Comparison of ENCODE assay signal across 14 cellular contexts in the genomic region with DNA sequence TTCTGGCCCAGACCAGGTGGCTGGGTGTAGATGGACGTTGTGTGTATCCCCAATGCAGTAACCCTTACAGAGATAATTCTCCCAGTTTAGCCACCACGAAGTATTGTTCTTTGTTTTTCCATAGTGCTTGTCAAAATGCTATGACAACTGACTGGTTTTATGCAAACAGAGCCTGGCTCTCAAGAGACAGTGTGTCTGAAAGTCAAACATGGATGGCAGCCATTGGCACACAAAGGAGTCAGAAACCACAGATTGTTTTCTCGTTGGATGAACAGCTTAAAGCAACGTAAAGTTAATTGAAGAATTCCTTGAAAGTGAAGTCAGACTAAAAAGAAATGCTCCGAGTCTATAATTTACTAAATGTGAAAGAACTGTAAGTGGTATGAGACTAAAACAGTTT.
DNase-seq lines count a peak whose midpoint lies in the region; ATAC-seq and TF ChIP-seq lines count a peak whose summit lies in the region.
"Had no signal": no experiment of that assay in that cellular context is flagged by ENCODE, and none has a peak within 500 bp of the region (broad histone marks: within the 10 kb centered on the region; RNA-seq: fewer than 3 reads in every experiment).

No MANE protein-coding gene starts in this region.

- peaks cover 4 to 5% (median 5%) of the 10 kb centered on the region in 3 donors for H3K36me3 Mint-ChIP-seq in CD8-positive, alpha-beta memory T cell

- peak overlapping the region; percentile 18 for H3K4me2 ChIP-seq in PC-3 (ENCODE audit: low read length)

- no peak for TF ChIP-seq POLR2A in gastroesophageal sphincter (IDR thresholded peaks at IDR 0.05)

- no peak for TF ChIP-seq EP300 in gastroesophageal sphincter (IDR thresholded peaks at IDR 0.05)

- WGBS in gastroesophageal sphincter (ENCODE audit: low coverage in 1 of 2), 2 donors, result 20 to 23% methylated on average over 4 to 5 of the region's 5 CpGs

- no peaks in the 10 kb centered on the region for H3K79me2 ChIP-seq in PC-3 (ENCODE audit: low read length)

- H3F3A ChIP-seq in PC-3 (ENCODE audit: low read length, unreplicated experiment), result peaks cover 3% of the 10 kb centered on the region

- no peak overlapping the region for H2AFZ ChIP-seq in PC-3 (ENCODE audit: low read length)

- H3K9me3 ChIP-seq in PC-3 (ENCODE audit: low read length) (no peaks in the 10 kb centered on the region), gastroesophageal sphincter (no peaks in the 10 kb centered on the region), mucosa of descending colon (no peaks in the 10 kb centered on the region)
- no peaks in the 10 kb centered on the region for H3K9me3 ChIP-seq in CD8-positive, alpha-beta memory T cell (ENCODE audit: low read length)
- H3K9me3 ChIP-seq: ovary had no signal

- H3K27me3 Mint-ChIP-seq in CD8-positive, alpha-beta memory T cell, result no peaks in the 10 kb centered on the region
- H3K27me3 Mint-ChIP-seq: stimulated activated naive CD8-positive, alpha-beta T cell treated with anti-CD3 and anti-CD28 coated beads, Interleukin-15, Interleukin-2, amounts not matched to agents 100 ng/mL and 50 ng/mL, for 24 hours had no signal

- no TSS peak for BruUV-seq in PC-3 (replicated peaks; lab: Mats Ljungman, UMichigan)

- no peak overlapping the region for H3K4me3 Mint-ChIP-seq in CD8-positive, alpha-beta memory T cell
- H3K4me3 Mint-ChIP-seq: endodermal cell; stimulated activated naive CD8-positive, alpha-beta T cell treated with anti-CD3 and anti-CD28 coated beads, Interleukin-15, Interleukin-2, amounts not matched to agents 100 ng/mL and 50 ng/mL, for 24 hours had no signal

- TF ChIP-seq CTCF in PC-3 (conservative IDR thresholded peaks at IDR 0.05; ENCODE audit: low read depth, low read length) (no peak), gastroesophageal sphincter (IDR thresholded peaks at IDR 0.05) (no peak), mucosa of descending colon (IDR thresholded peaks at IDR 0.05) (no peak)

- CTCF ChIA-PET in PC-3 (lab: Charles Lee), result interaction anchor here (0.6 kb wide), 1 partner anchor 191 kb away, joined by 5 read pairs; no protein-coding TSS in a partner anchor
- CTCF ChIA-PET in CD8-positive, alpha-beta memory T cell (lab: Charles Lee), result no interaction called here

- H3K27ac ChIP-seq in PC-3 (ENCODE audit: low read length) (peak overlapping the region; percentile 34), gastroesophageal sphincter (peak overlapping the region; percentile 56 to 70 (median 66))
- H3K27ac ChIP-seq in CD8-positive, alpha-beta memory T cell (ENCODE audit: low read depth, low read length), result no peak overlapping the region

- H3K4me1 Mint-ChIP-seq in CD8-positive, alpha-beta memory T cell, result peaks cover 4 to 6% (median 5%) of the 10 kb centered on the region in 3 donors
- H3K4me1 Mint-ChIP-seq: endodermal cell had no signal

- H3K27me3 ChIP-seq in PC-3 (ENCODE audit: low read length) (no peaks in the 10 kb centered on the region), gastroesophageal sphincter (no peaks in the 10 kb centered on the region)
- H3K27me3 ChIP-seq in CD8-positive, alpha-beta memory T cell (ENCODE audit: insufficient read depth, low read length, poor library complexity, severe bottlenecking), result no peaks in the 10 kb centered on the region
- H3K27me3 ChIP-seq: ovary had no signal

- H3K36me3 ChIP-seq in PC-3 (ENCODE audit: low read depth, low read length), result 0 out of 2 replicates have a peak, but pooled peaks cover 4% of the 10 kb centered on the region
- no peaks in the 10 kb centered on the region for H3K36me3 ChIP-seq in gastroesophageal sphincter
- no peaks in the 10 kb centered on the region for H3K36me3 ChIP-seq in mucosa of descending colon (ENCODE audit: low read depth)
- no peaks in the 10 kb centered on the region for H3K36me3 ChIP-seq in CD8-positive, alpha-beta memory T cell (ENCODE audit: insufficient read depth, low read length)
- H3K36me3 ChIP-seq: ovary had no signal

- H3K9me2 ChIP-seq in PC-3 (replicated peaks; ENCODE audit: low read length), result no peaks in the 10 kb centered on the region

- H4K20me1 ChIP-seq in PC-3 (ENCODE audit: low read length), result no peaks in the 10 kb centered on the region

- H3K4me1 ChIP-seq in PC-3 (ENCODE audit: insufficient read depth, low read length) (peaks cover 23% of the 10 kb centered on the region), gastroesophageal sphincter (peaks cover 3 to 60% (median 16%) of the 10 kb centered on the region in 3 donors), mucosa of descending colon (ENCODE audit: low read depth) (no peaks in the 10 kb centered on the region)
- no peaks in the 10 kb centered on the region for H3K4me1 ChIP-seq in CD8-positive, alpha-beta memory T cell (ENCODE audit: insufficient read depth, low read length)

- H3K27ac Mint-ChIP-seq in CD8-positive, alpha-beta memory T cell, result no peak overlapping the region
- H3K27ac Mint-ChIP-seq: endodermal cell; stimulated activated naive CD8-positive, alpha-beta T cell treated with anti-CD3 and anti-CD28 coated beads, Interleukin-15, Interleukin-2, amounts not matched to agents 100 ng/mL and 50 ng/mL, for 24 hours had no signal

- H3K9ac ChIP-seq in PC-3 (ENCODE audit: low read length), result no peak overlapping the region

- H3K9me3 Mint-ChIP-seq in CD8-positive, alpha-beta memory T cell, result no peaks in the 10 kb centered on the region
- H3K9me3 Mint-ChIP-seq: endodermal cell; stimulated activated naive CD8-positive, alpha-beta T cell treated with anti-CD3 and anti-CD28 coated beads, Interleukin-15, Interleukin-2, amounts not matched to agents 100 ng/mL and 50 ng/mL, for 24 hours had no signal

- DNase-seq in AG08395 (ENCODE audit: low spot score) (peak; percentile 51), EL (peak; percentile 26), PC-3 (peak; percentile 67), NCI-H82 (lab: John Stamatoyannopoulos, UW) (no peak), mucosa of descending colon (no peak), amniotic stem cell (lab: John Stamatoyannopoulos, UW) (no peak)
- DNase-seq in CD8-positive, alpha-beta memory T cell, result no peak
- DNase-seq: endodermal cell; NCI-H1694 treated with DMSO at 0.1 percent for 48 hours; ovary; RPMI8226; stimulated activated CD4-positive, alpha-beta T cell treated with anti-CD3 and anti-CD28 coated beads, Interleukin-4, amount 100 ng/mL, for 4 hours had no signal

- no peak overlapping the region for H3K4me3 ChIP-seq in PC-3 (ENCODE audit: low read length)
- H3K4me3 ChIP-seq in gastroesophageal sphincter, result no peak overlapping the region
- no peak overlapping the region for H3K4me3 ChIP-seq in mucosa of descending colon
- no peak overlapping the region for H3K4me3 ChIP-seq in CD8-positive, alpha-beta memory T cell (ENCODE audit: low read length)
- H3K4me3 ChIP-seq: ovary had no signal

- peak; percentile 80 for ATAC-seq in PC-3
- no peak for ATAC-seq in gastroesophageal sphincter
- no peak for ATAC-seq in mucosa of descending colon

- POLR2A ChIA-PET in PC-3 (lab: Charles Lee; ENCODE audit: unreplicated experiment), result interaction anchor here (0.6 kb wide), 1 partner anchor 24 kb away, joined by 4 read pairs; no protein-coding TSS in a partner anchor
- POLR2A ChIA-PET in CD8-positive, alpha-beta memory T cell (lab: Charles Lee), result no interaction called here

- intact Hi-C loops in PC-3 (cut with micrococcal nuclease) (no loop called here), mucosa of descending colon (cut with DNase I, micrococcal nuclease) (no loop called here)

Comparison
In these comparisons a context has a peak if more than half of its experiments do, and no peak if none do; other contexts are left out.
1. DNase-seq: peak in AG08395 (single experiment), EL (single experiment) and PC-3 (single experiment); none in NCI-H82 (single experiment), mucosa of descending colon (0 of 3), amniotic stem cell (single experiment) and CD8-positive, alpha-beta memory T cell (0 of 5).